In the genomic region with DNA sequence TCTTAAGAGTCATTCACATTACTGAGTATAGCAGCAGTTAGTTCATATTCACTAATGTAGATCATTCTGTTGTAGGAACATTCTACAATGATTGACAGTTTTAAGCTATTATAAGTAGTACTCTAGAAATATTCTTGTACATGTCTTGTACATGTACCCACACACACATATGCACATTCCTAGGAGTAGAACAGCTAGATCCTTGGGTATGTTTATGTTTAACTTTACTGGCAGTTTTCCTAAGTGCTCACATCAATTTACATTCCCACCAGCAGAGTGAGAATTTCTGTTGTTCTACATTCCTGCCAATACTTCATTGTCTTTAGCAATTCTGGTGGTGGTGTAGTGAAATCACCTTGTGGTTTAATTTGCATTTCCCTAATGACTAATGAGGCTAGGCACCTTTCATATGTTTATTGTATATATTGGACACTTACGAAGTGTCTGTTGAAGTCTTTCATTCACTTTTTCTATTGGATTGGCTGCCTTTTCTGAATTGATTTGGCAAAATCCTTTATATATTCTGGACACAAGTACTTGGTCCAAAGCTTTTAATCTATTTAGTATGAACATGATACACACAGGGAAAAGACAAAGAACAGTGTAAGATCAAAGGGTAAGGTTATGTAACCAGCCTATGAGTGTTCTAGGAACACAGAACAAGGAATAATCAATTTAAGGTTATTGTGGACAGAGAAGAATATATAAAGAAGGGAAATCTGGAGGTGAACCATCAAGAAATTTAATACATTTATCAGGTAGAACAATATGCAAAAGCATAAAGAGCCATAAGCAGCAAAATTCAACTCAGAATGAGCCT, we compare ENCODE assay signal across 9 cellular contexts.
DNase-seq lines count a peak whose midpoint lies in the region; ATAC-seq and TF ChIP-seq lines count a peak whose summit lies in the region.
"Had no signal": no experiment of that assay in that cellular context is flagged by ENCODE, and none has a peak within 500 bp of the region (broad histone marks: within the 10 kb centered on the region; RNA-seq: fewer than 3 reads in every experiment).

No MANE protein-coding gene starts in this region.

- H3K27me3 Mint-ChIP-seq in activated CD4-positive, alpha-beta T cell treated with anti-CD3 and anti-CD28 coated beads for 36 hours, result no peaks in the 10 kb centered on the region
- no peaks in the 10 kb centered on the region for H3K27me3 Mint-ChIP-seq in activated T-helper 17 cell treated with anti-CD3 and anti-CD28 coated beads, Interleukin-2, amount 50 U/mL, for 72 hours
- no peaks in the 10 kb centered on the region for H3K27me3 Mint-ChIP-seq in osteocyte (ENCODE audit: unreplicated experiment)

- H3K27ac Mint-ChIP-seq in activated CD4-positive, alpha-beta T cell treated with anti-CD3 and anti-CD28 coated beads for 36 hours, result no peak overlapping the region
- H3K27ac Mint-ChIP-seq in activated T-helper 17 cell treated with anti-CD3 and anti-CD28 coated beads, Interleukin-2, amount 50 U/mL, for 72 hours, result no peak overlapping the region
- no peak overlapping the region for H3K27ac Mint-ChIP-seq in osteocyte (ENCODE audit: unreplicated experiment)

- peaks cover 79% of the 10 kb centered on the region for H3K4me1 Mint-ChIP-seq in activated CD4-positive, alpha-beta T cell treated with anti-CD3 and anti-CD28 coated beads for 36 hours
- peaks cover 47% of the 10 kb centered on the region for H3K4me1 Mint-ChIP-seq in activated T-helper 17 cell treated with anti-CD3 and anti-CD28 coated beads, Interleukin-2, amount 50 U/mL, for 72 hours
- H3K4me1 Mint-ChIP-seq in osteocyte (ENCODE audit: unreplicated experiment), result peaks cover 19% of the 10 kb centered on the region

- POLR2A ChIA-PET in activated CD4-positive, alpha-beta T cell treated with anti-CD3 and anti-CD28 coated beads for 36 hours (lab: Charles Lee), result no interaction called here

- intact Hi-C loops in activated CD4-positive, alpha-beta T cell treated with anti-CD3 and anti-CD28 coated beads for 36 hours (cut with DNase I, micrococcal nuclease), result no loop called here

- DNase-seq in activated CD4-positive, alpha-beta T cell treated with anti-CD3 and anti-CD28 coated beads for 36 hours, result no peak
- DNase-seq in activated CD4-positive, alpha-beta T cell treated with anti-CD3 and anti-CD28 coated beads for 48 hours, result no peak
- DNase-seq in osteocyte (ENCODE audit: extremely low spot score, unreplicated experiment) (no peak), GM19240 (ENCODE audit: insufficient read length, low spot score) (no peak), NCI-H1930 (lab: John Stamatoyannopoulos, UW) (no peak)

- ATAC-seq in activated CD4-positive, alpha-beta T cell treated with anti-CD3 and anti-CD28 coated beads for 36 hours, result peak; percentile 75
- ATAC-seq in HG02885 (IDR thresholded peaks at IDR 0.05; ENCODE audit: poor library complexity, unreplicated experiment), result peak; percentile 86
- peak; percentile 78 for ATAC-seq in activated T-helper 17 cell treated with anti-CD3 and anti-CD28 coated beads, Interleukin-2, amount 50 U/mL, for 72 hours (replicated peaks)
- ATAC-seq in gastroesophageal sphincter, result no peak

- H3K27ac ChIP-seq in gastroesophageal sphincter, result no peak overlapping the region
- H3K27ac ChIP-seq: prostate gland had no signal

- no peak overlapping the region for H3K4me3 ChIP-seq in gastroesophageal sphincter
- H3K4me3 ChIP-seq: prostate gland had no signal

- no peaks in the 10 kb centered on the region for H3K9me3 ChIP-seq in gastroesophageal sphincter
- H3K9me3 ChIP-seq: prostate gland had no signal

- TF ChIP-seq POLR2A in gastroesophageal sphincter (IDR thresholded peaks at IDR 0.05), result no peak

- 89 to 100% methylated on average over 1 of the region's 1 CpG for WGBS in gastroesophageal sphincter (ENCODE audit: low coverage in 1 of 2), 2 donors

- TF ChIP-seq EP300 in gastroesophageal sphincter (IDR thresholded peaks at IDR 0.05), result no peak

- no peaks in the 10 kb centered on the region for H3K36me3 ChIP-seq in gastroesophageal sphincter
- H3K36me3 ChIP-seq: prostate gland had no signal

- H3K9me3 Mint-ChIP-seq in activated CD4-positive, alpha-beta T cell treated with anti-CD3 and anti-CD28 coated beads for 36 hours (ENCODE audit: low read depth), result no peaks in the 10 kb centered on the region
- H3K9me3 Mint-ChIP-seq in activated T-helper 17 cell treated with anti-CD3 and anti-CD28 coated beads, Interleukin-2, amount 50 U/mL, for 72 hours, result no peaks in the 10 kb centered on the region
- no peaks in the 10 kb centered on the region for H3K9me3 Mint-ChIP-seq in osteocyte (ENCODE audit: unreplicated experiment)

- H3K36me3 Mint-ChIP-seq in activated CD4-positive, alpha-beta T cell treated with anti-CD3 and anti-CD28 coated beads for 36 hours (ENCODE audit: low read depth), result peaks cover 7% of the 10 kb centered on the region
- no peaks in the 10 kb centered on the region for H3K36me3 Mint-ChIP-seq in activated T-helper 17 cell treated with anti-CD3 and anti-CD28 coated beads, Interleukin-2, amount 50 U/mL, for 72 hours (ENCODE audit: low read depth)
- H3K36me3 Mint-ChIP-seq in osteocyte (ENCODE audit: unreplicated experiment), result no peaks in the 10 kb centered on the region

- peak; percentile 46 for TF ChIP-seq CTCF in osteocyte (IDR thresholded peaks at IDR 0.05)
- TF ChIP-seq CTCF in gastroesophageal sphincter (IDR thresholded peaks at IDR 0.05), result no peak

- CTCF ChIA-PET in activated CD4-positive, alpha-beta T cell treated with anti-CD3 and anti-CD28 coated beads for 36 hours (lab: Charles Lee), result interaction anchor here (0.6 to 2.1 kb wide), 4 partner anchors 10 to 95 kb away, joined by 3 to 4 read pairs (median 4); no protein-coding TSS in a partner anchor

- no peak overlapping the region for H3K4me3 Mint-ChIP-seq in activated CD4-positive, alpha-beta T cell treated with anti-CD3 and anti-CD28 coated beads for 36 hours
- H3K4me3 Mint-ChIP-seq in activated T-helper 17 cell treated with anti-CD3 and anti-CD28 coated beads, Interleukin-2, amount 50 U/mL, for 72 hours, result peak overlapping the region; percentile 4
- H3K4me3 Mint-ChIP-seq in osteocyte (ENCODE audit: unreplicated experiment), result no peak overlapping the region

- peaks cover 0 to 16% (median 0%) of the 10 kb centered on the region in 3 donors for H3K4me1 ChIP-seq in gastroesophageal sphincter
- H3K4me1 ChIP-seq: prostate gland had no signal

- H3K27me3 ChIP-seq in gastroesophageal sphincter, result no peaks in the 10 kb centered on the region
